ENCODE assay signal across 18 cellular contexts in the genomic region with DNA sequence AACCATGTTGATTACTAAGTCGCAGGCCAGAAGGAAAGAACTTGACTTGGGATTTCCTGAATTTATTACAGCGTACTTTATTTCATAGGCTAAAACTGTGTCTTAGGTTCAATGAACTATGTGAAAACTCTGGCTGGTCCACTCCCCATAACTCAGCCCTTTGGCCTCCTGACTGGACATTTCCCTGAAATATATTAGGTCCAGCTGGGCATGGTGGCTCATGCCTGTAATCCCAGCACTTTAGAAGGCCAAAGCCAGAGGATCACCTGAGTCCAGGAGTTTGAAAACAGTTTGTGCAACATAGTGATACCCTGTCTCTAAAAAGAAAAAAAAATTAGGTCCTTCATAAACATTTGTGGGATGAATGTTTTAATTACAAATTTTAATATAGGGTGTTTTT.
DNase-seq lines count a peak whose midpoint lies in the region; ATAC-seq, FAIRE-seq and TF ChIP-seq lines count a peak whose summit lies in the region.
"Had no signal": no experiment of that assay in that cellular context is flagged by ENCODE, and none has a peak within 500 bp of the region (broad histone marks: within the 10 kb centered on the region; RNA-seq: fewer than 3 reads in every experiment).

No MANE protein-coding gene starts in this region.

- FAIRE-seq in HepG2 (lab: Jason Lieb, UNC), result no peak
- FAIRE-seq in D721Med (lab: Jason Lieb, UNC), result no peak
- FAIRE-seq: A204.1, G401.6, GM19239, H1 had no signal

- H4K20me1 ChIP-seq in HepG2 (ENCODE audit: insufficient read depth, low read length), result no peaks in the 10 kb centered on the region

- no TSS peak for BruUV-seq in HepG2 (replicated peaks; lab: Mats Ljungman, UMichigan)

- H3K4me1 ChIP-seq in liver (ENCODE audit: control insufficient read depth in 4 of 4, insufficient read depth in 4 of 4, low read length in 3 of 4) (peaks cover 9 to 54% (median 35%) of the 10 kb centered on the region in 4 donors), HepG2 (ENCODE audit: insufficient read depth, low read length) (peaks cover 9% of the 10 kb centered on the region; the same call in 1 of the 2 replicates)

- H3K27me3 ChIP-seq in liver (ENCODE audit: control insufficient read depth in 4 of 4, insufficient read depth in 4 of 4, low read length in 3 of 4), result no peaks in the 10 kb centered on the region
- H3K27me3 ChIP-seq in HepG2 (ENCODE audit: control insufficient read depth in 1 of 2, insufficient read depth in 2 of 2, low read length in 2 of 2), result peaks cover 0 to 19% of the 10 kb centered on the region in 2 experiments; a peak in 3 of 5 replicates

- H3K9ac ChIP-seq in liver (ENCODE audit: low read depth in 1 of 2, low read length in 2 of 2) (no peak overlapping the region), HepG2 (ENCODE audit: insufficient read depth, low read depth, low read length) (no peak overlapping the region)

- H3K9me3 ChIP-seq in liver (ENCODE audit: control insufficient read depth in 4 of 4, low read length in 3 of 4) (no peaks in the 10 kb centered on the region), HepG2 (ENCODE audit: low read length) (no peaks in the 10 kb centered on the region)
- H3K9me3 ChIP-seq: HAP-1 had no signal

- TF ChIP-seq RAD21 in liver (IDR thresholded peaks at IDR 0.05), result peak; percentile 55 to 64
- no peak for TF ChIP-seq RAD21 in HepG2 (CRISPR knock-in tag; IDR thresholded peaks at IDR 0.05)

- no peaks in the 10 kb centered on the region for H3K79me2 ChIP-seq in HepG2 (ENCODE audit: insufficient read depth, low read length)

- POLR2A ChIA-PET in HepG2 (lab: Yijun Ruan, JAX), result no interaction called here

- H3K36me3 ChIP-seq in liver (ENCODE audit: control insufficient read depth in 4 of 4, insufficient read depth in 3 of 4, low read depth in 1 of 4, low read length in 3 of 4) (no peaks in the 10 kb centered on the region), HepG2 (replicated peaks in 1 of 2; ENCODE audit: control insufficient read depth in 1 of 2, insufficient read depth in 2 of 2, low read length in 2 of 2) (no peaks in the 10 kb centered on the region)
- H3K36me3 ChIP-seq: HAP-1 had no signal

- intact Hi-C loops in HepG2 (cut with micrococcal nuclease; ENCODE audit: unreplicated experiment), result no loop called here

- no peak for TF ChIP-seq POLR2A in HepG2 (IDR thresholded peaks at IDR 0.05; ENCODE audit: insufficient read depth in 1 of 2, low read depth in 2 of 2, low read length in 2 of 2)

- no peak for ATAC-seq in HepG2
- ATAC-seq in HG02970 (IDR thresholded peaks at IDR 0.05; ENCODE audit: low FRiP score, unreplicated experiment), result no peak
- no peak for ATAC-seq in HG03280 (IDR thresholded peaks at IDR 0.05; ENCODE audit: unreplicated experiment)

- no peak for TF ChIP-seq CTCF in liver (IDR thresholded peaks at IDR 0.05; ENCODE audit: low read depth, low read length, missing input control)
- no peak for TF ChIP-seq CTCF in HepG2 (CRISPR knock-in tag; IDR thresholded peaks at IDR 0.05)
- no peak for TF ChIP-seq CTCF in D721Med (IDR thresholded peaks at IDR 0.05; ENCODE audit: insufficient read depth, missing control alignments)

- WGBS in liver, result 41% methylated on average over 2 of the region's 2 CpGs
- WGBS in HepG2 (ENCODE audit: low lambda C conversion rate), result 72% methylated on average over 2 of the region's 2 CpGs

- DNase-seq in HepG2 (ENCODE audit: low spot score), result no peak
- peak; percentile 13 for DNase-seq in islet precursor cell
- no peak for DNase-seq in D721Med (ENCODE audit: insufficient read length, low spot score)
- DNase-seq: C1 segment of cervical spinal cord; Calu3; CD4-positive, alpha-beta T cell; DMS79 treated with DMSO at 0.1 percent for 48 hours; EL; IMR-90 had no signal

- H3K4me3 ChIP-seq in liver (ENCODE audit: low read depth in 1 of 3, low read length in 3 of 3) (no peak overlapping the region), HepG2 (replicated peaks in 1 of 3; ENCODE audit: insufficient read depth in 1 of 3, low read depth in 2 of 3, low read length in 3 of 3) (no peak overlapping the region)
- H3K4me3 ChIP-seq: HAP-1 had no signal

- no peak overlapping the region for H2AFZ ChIP-seq in HepG2 (ENCODE audit: low read length)

- H3K27ac ChIP-seq in liver (ENCODE audit: low read depth in 1 of 2, low read length in 2 of 2) (peak overlapping the region; percentile 58 to 94), HepG2 (ENCODE audit: extremely low read length, insufficient read depth, low read length) (no peak overlapping the region), temporal lobe (ENCODE audit: low read depth, low read length) (peak overlapping the region; percentile 99)

- TF ChIP-seq EP300 in HepG2 (IDR thresholded peaks at IDR 0.05; ENCODE audit: low read depth in 2 of 2, low read length in 2 of 2) (no peak), HepG2 (CRISPR knock-in tag; IDR thresholded peaks at IDR 0.05; ENCODE audit: borderline replicate concordance) (no peak)

- in situ Hi-C loops in HepG2 (cut with HindIII; ENCODE audit: extremely low pct_ligation_motif_present, low pct_unique_long_range_greater_than_20kb), result no loop called here

- CTCF ChIA-PET in HepG2 (lab: Yijun Ruan, JAX; ENCODE audit: low intra/inter-chr PET ratio, low total read pairs), result no interaction called here

- no peak overlapping the region for H3K4me2 ChIP-seq in HepG2 (ENCODE audit: low read depth, low read length)

TF ChIP-seq in liver, 16 proteins besides CTCF, POLR2A, EP300 and RAD21 (continues in another document):
- TF ChIP-seq HNF4G (IDR thresholded peaks at IDR 0.05) (peak; percentile 33), TAF1 (conservative IDR thresholded peaks at IDR 0.05) (no peak), NR2F2 (IDR thresholded peaks at IDR 0.05) (peak; percentile 28), FOXA2 (IDR thresholded peaks at IDR 0.05) (no peak)
- TF ChIP-seq, protein P1, sequence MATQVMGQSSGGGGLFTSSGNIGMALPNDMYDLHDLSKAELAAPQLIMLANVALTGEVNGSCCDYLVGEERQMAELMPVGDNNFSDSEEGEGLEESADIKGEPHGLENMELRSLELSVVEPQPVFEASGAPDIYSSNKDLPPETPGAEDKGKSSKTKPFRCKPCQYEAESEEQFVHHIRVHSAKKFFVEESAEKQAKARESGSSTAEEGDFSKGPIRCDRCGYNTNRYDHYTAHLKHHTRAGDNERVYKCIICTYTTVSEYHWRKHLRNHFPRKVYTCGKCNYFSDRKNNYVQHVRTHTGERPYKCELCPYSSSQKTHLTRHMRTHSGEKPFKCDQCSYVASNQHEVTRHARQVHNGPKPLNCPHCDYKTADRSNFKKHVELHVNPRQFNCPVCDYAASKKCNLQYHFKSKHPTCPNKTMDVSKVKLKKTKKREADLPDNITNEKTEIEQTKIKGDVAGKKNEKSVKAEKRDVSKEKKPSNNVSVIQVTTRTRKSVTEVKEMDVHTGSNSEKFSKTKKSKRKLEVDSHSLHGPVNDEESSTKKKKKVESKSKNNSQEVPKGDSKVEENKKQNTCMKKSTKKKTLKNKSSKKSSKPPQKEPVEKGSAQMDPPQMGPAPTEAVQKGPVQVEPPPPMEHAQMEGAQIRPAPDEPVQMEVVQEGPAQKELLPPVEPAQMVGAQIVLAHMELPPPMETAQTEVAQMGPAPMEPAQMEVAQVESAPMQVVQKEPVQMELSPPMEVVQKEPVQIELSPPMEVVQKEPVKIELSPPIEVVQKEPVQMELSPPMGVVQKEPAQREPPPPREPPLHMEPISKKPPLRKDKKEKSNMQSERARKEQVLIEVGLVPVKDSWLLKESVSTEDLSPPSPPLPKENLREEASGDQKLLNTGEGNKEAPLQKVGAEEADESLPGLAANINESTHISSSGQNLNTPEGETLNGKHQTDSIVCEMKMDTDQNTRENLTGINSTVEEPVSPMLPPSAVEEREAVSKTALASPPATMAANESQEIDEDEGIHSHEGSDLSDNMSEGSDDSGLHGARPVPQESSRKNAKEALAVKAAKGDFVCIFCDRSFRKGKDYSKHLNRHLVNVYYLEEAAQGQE (IDR thresholded peaks at IDR 0.05), result peak; percentile 40
- TF ChIP-seq, protein P2, sequence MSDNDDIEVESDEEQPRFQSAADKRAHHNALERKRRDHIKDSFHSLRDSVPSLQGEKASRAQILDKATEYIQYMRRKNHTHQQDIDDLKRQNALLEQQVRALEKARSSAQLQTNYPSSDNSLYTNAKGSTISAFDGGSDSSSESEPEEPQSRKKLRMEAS (IDR thresholded peaks at IDR 0.05), result peak; percentile 84

TF ChIP-seq in HepG2, 621 proteins besides CTCF, POLR2A, EP300 and RAD21 (continues in another document):
- TF ChIP-seq, protein P3, sequence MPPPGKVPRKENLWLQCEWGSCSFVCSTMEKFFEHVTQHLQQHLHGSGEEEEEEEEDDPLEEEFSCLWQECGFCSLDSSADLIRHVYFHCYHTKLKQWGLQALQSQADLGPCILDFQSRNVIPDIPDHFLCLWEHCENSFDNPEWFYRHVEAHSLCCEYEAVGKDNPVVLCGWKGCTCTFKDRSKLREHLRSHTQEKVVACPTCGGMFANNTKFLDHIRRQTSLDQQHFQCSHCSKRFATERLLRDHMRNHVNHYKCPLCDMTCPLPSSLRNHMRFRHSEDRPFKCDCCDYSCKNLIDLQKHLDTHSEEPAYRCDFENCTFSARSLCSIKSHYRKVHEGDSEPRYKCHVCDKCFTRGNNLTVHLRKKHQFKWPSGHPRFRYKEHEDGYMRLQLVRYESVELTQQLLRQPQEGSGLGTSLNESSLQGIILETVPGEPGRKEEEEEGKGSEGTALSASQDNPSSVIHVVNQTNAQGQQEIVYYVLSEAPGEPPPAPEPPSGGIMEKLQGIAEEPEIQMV (CRISPR knock-in tag; IDR thresholded peaks at IDR 0.05; ENCODE audit: low read depth), result no peak
- TF ChIP-seq ZNF619 (CRISPR knock-in tag; IDR thresholded peaks at IDR 0.05), result no peak
- no peak for TF ChIP-seq ZNF790 (CRISPR knock-in tag; IDR thresholded peaks at IDR 0.05; ENCODE audit: borderline replicate concordance)
- TF ChIP-seq ZMYM4 (CRISPR knock-in tag; IDR thresholded peaks at IDR 0.05), result no peak
- no peak for TF ChIP-seq RBM22 (optimal IDR thresholded peaks at IDR 0.05; ENCODE audit: low read length)
- TF ChIP-seq ZNF256 (CRISPR knock-in tag; conservative IDR thresholded peaks at IDR 0.05), result no peak
- TF ChIP-seq, protein P4, sequence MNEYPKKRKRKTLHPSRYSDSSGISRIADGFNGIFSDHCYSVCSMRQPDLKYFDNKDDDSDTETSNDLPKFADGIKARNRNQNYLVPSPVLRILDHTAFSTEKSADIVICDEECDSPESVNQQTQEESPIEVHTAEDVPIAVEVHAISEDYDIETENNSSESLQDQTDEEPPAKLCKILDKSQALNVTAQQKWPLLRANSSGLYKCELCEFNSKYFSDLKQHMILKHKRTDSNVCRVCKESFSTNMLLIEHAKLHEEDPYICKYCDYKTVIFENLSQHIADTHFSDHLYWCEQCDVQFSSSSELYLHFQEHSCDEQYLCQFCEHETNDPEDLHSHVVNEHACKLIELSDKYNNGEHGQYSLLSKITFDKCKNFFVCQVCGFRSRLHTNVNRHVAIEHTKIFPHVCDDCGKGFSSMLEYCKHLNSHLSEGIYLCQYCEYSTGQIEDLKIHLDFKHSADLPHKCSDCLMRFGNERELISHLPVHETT (CRISPR knock-in tag; conservative IDR thresholded peaks at IDR 0.05), result no peak
- no peak for TF ChIP-seq RORA (CRISPR knock-in tag; IDR thresholded peaks at IDR 0.05)
